9 cellular contexts compared by ENCODE assay signal in the genomic region with DNA sequence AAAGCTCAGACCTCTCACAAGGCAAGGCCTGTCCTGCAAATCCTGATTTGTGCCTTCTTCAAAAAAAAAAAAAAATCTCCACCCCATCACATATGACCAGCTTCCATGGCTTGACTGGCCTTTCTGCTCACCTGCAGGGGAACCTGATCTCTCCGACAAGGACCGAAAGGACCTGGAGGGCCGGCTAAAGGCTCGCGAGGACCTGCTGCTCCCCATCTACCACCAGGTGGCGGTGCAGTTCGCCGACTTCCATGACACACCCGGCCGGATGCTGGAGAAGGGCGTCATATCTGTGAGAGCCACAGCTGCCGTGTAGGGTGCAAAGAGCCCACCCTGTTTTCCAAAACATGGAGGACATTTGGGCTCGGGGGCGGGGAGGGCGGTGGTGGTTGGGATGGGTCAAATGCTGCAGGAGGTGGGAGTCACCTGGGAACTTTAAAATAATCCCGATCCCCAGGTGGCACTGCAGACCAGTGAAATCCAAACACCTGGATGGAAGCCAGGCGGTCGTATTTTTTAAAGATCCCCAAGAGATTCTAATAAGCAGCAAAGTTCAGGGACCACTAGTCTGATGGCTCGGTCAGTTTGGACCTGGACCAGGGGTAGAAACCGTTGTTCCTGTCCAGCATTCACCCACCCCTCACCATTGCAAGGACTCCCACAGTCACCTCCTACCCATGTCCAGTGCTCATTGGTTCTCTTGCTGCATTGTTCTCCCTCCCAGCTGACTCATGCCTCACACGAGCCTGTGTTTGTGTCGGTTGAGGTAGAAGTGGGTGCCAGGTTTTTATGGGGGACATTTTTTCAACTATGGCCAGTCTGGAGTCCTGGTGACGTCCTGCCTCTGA. TPM values are rescaled to one million over a fixed set of nuclear protein-coding genes. Genes with fewer than 3 reads are reported as not detected.
DNase-seq lines count a peak whose midpoint lies in the region; ATAC-seq, FAIRE-seq and TF ChIP-seq lines count a peak whose summit lies in the region.
"Had no signal": no experiment of that assay in that cellular context is flagged by ENCODE, and none has a peak within 500 bp of the region (broad histone marks: within the 10 kb centered on the region; RNA-seq: fewer than 3 reads in every experiment).

No MANE protein-coding gene starts in this region.

- no peaks in the 10 kb centered on the region for H3K9me3 ChIP-seq in mucosa of descending colon
- H3K9me3 ChIP-seq in thyroid gland = no peaks in the 10 kb centered on the region

- 53 to 65% methylated on average over 18 to 23 of the region's 23 CpGs for WGBS in thyroid gland, 2 donors

- DNase-seq in AG04449 (ENCODE audit: low read depth, low spot score) (no peak), GM12892 (ENCODE audit: insufficient read length) (peak; percentile 82), NCI-H2107 treated with DMSO at 0.1 percent for 48 hours (lab: John Stamatoyannopoulos, UW; ENCODE audit: unreplicated experiment) (peak; percentile 74), epithelial cell of esophagus (ENCODE audit: low read depth) (peak; percentile 69), mucosa of descending colon (peak; percentile 77 to 85 (median 85)), thyroid gland (peak; percentile 64 to 77)
- DNase-seq in activated CD4-positive, alpha-beta T cell treated with anti-CD3 and anti-CD28 coated beads for 36 hours = peak; percentile 77
- no peak for DNase-seq in effector CD4-positive, alpha-beta T cell

- no peaks in the 10 kb centered on the region for H3K4me1 Mint-ChIP-seq in activated CD4-positive, alpha-beta T cell treated with anti-CD3 and anti-CD28 coated beads for 36 hours

- peaks cover 26% of the 10 kb centered on the region for H3K36me3 Mint-ChIP-seq in activated CD4-positive, alpha-beta T cell treated with anti-CD3 and anti-CD28 coated beads for 36 hours (ENCODE audit: low read depth)

- peak; percentile 92 for FAIRE-seq in GM12892 (lab: Jason Lieb, UNC)
- FAIRE-seq: islet of Langerhans had no signal

- peaks cover 3% of the 10 kb centered on the region for H3K9me3 Mint-ChIP-seq in activated CD4-positive, alpha-beta T cell treated with anti-CD3 and anti-CD28 coated beads for 36 hours (ENCODE audit: low read depth)

- H3K27me3 Mint-ChIP-seq in activated CD4-positive, alpha-beta T cell treated with anti-CD3 and anti-CD28 coated beads for 36 hours = no peaks in the 10 kb centered on the region

- TF ChIP-seq CTCF in AG04449 (IDR thresholded peaks at IDR 0.05; ENCODE audit: insufficient read depth, low read length, missing control alignments) (peak; percentile 87), epithelial cell of esophagus (IDR thresholded peaks at IDR 0.05; ENCODE audit: insufficient read depth, low read depth, low read length, missing control alignments) (peak; percentile 69), mucosa of descending colon (IDR thresholded peaks at IDR 0.05) (peak; percentile 63), thyroid gland (IDR thresholded peaks at IDR 0.05) (peak; percentile 37 to 77 (median 58))

- H3K4me3 Mint-ChIP-seq in activated CD4-positive, alpha-beta T cell treated with anti-CD3 and anti-CD28 coated beads for 36 hours = no peak overlapping the region

- POLR2A ChIA-PET in AG04449 (lab: Yijun Ruan, JAX) = no interaction called here
- POLR2A ChIA-PET in activated CD4-positive, alpha-beta T cell treated with anti-CD3 and anti-CD28 coated beads for 36 hours (lab: Charles Lee) = no interaction called here

- H3K27ac Mint-ChIP-seq in activated CD4-positive, alpha-beta T cell treated with anti-CD3 and anti-CD28 coated beads for 36 hours = no peak overlapping the region

- peak; percentile 42 for ATAC-seq in activated CD4-positive, alpha-beta T cell treated with anti-CD3 and anti-CD28 coated beads for 36 hours
- peak; percentile 94 for ATAC-seq in mucosa of descending colon

- intact Hi-C loops in activated CD4-positive, alpha-beta T cell treated with anti-CD3 and anti-CD28 coated beads for 36 hours (cut with DNase I, micrococcal nuclease) = loop anchor here (1.0 to 2.0 kb wide), 2 partner anchors 121 to 128 kb away; no protein-coding TSS in a partner anchor
- intact Hi-C loops in mucosa of descending colon (cut with DNase I, micrococcal nuclease) = loop anchor here in 1 of 2 donors (5.0 kb wide), 1 partner anchor 123 kb away; no protein-coding TSS in a partner anchor
- intact Hi-C loops in thyroid gland (cut with DNase I) = loop anchor here (10.0 kb wide), 1 partner anchor 120 kb away; no protein-coding TSS in a partner anchor

- peaks cover 4% of the 10 kb centered on the region for H3K36me3 ChIP-seq in mucosa of descending colon (ENCODE audit: low read depth)
- peaks cover 74 to 75% of the 10 kb centered on the region in 2 donors for H3K36me3 ChIP-seq in thyroid gland

- H3K4me3 ChIP-seq in AG04449 (ENCODE audit: low read depth, low read length) (no peak overlapping the region), epithelial cell of esophagus (ENCODE audit: low read length) (no peak overlapping the region), mucosa of descending colon (no peak overlapping the region), thyroid gland (replicated peaks in 1 of 3) (no peak overlapping the region)

- H3K27me3 ChIP-seq in thyroid gland = no peaks in the 10 kb centered on the region

- TF ChIP-seq POLR2A in GM12892 (IDR thresholded peaks at IDR 0.05; ENCODE audit: low read depth, low read length) (no peak), thyroid gland (IDR thresholded peaks at IDR 0.05) (no peak)

- CTCF ChIA-PET in AG04449 (lab: Yijun Ruan, JAX) = interaction anchor here (0.8 to 4.4 kb wide), 15 partner anchors 11 to 152 kb away, joined by 3 to 23 read pairs (median 6); no protein-coding TSS in a partner anchor
- CTCF ChIA-PET in activated CD4-positive, alpha-beta T cell treated with anti-CD3 and anti-CD28 coated beads for 36 hours (lab: Charles Lee) = interaction anchor here (0.7 to 2.5 kb wide), 9 partner anchors 10 to 164 kb away, joined by 3 to 9 read pairs (median 4); no protein-coding TSS in a partner anchor

- H3K27ac ChIP-seq in thyroid gland = no peak overlapping the region

- H3K4me1 ChIP-seq in mucosa of descending colon (ENCODE audit: low read depth) = no peaks in the 10 kb centered on the region
- no peaks in the 10 kb centered on the region for H3K4me1 ChIP-seq in thyroid gland

RNA-seq across cellular contexts. Expression of a gene that starts 44.8 kb away (rescaled TPM):
- not detected for polyA plus RNA-seq in GM12892 (2012; ENCODE audit: missing spikeins)
- total RNA-seq in activated CD4-positive, alpha-beta T cell treated with anti-CD3 and anti-CD28 coated beads for 36 hours = not detected
- total RNA-seq in mucosa of descending colon = under 1 TPM in 1 of 3 donors, not detected in 2; 0.25 TPM
- not detected for total RNA-seq in thyroid gland

Comparison
In these comparisons a context has a peak if more than half of its experiments do, and no peak if none do; other contexts are left out.
1. DNase-seq: peak in GM12892 (single experiment), NCI-H2107 treated with DMSO at 0.1 percent for 48 hours (single experiment), activated CD4-positive, alpha-beta T cell treated with anti-CD3 and anti-CD28 coated beads for 36 hours (single experiment), epithelial cell of esophagus (single experiment), mucosa of descending colon (3 of 3) and thyroid gland (2 of 2); none in AG04449 (single experiment) and effector CD4-positive, alpha-beta T cell (single experiment).
2. Peak in every context shown above with its lines, with median percentiles within 50 percentile points of each other: CTCF ChIP-seq.